ENCODE assay signal across 23 cellular contexts in the genomic region with DNA sequence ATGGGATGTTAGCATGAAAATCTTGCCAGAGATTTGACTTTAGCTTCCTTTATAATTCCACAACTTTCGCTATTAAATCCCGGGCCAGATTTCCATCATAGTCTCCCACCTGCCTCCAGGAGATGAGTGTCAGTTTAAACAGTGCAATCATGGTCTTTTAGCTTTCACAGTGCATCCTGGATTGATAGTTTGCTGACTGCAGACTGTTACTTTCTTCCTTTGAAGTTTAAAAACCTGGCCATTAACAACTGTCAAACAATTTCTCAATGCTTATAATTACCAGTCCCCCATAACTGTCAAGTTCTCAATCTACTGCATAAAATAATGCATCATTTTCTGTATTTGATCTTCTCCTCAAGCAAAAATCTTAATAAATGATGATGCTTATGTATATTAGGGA.
"Had no signal": no experiment of that assay in that cellular context is flagged by ENCODE, and none has a peak within 500 bp of the region (broad histone marks: within the 10 kb centered on the region; RNA-seq: fewer than 3 reads in every experiment).

No MANE protein-coding gene starts in this region.

- H3K9me3 ChIP-seq: stomach, suprapubic skin, testis, thoracic aorta, thyroid gland, tibial nerve, transverse colon, upper lobe of left lung, upper lobe of right lung, uterus, vagina had no signal

- H3K4me3 ChIP-seq: stomach, suprapubic skin, testis, thoracic aorta, thyroid gland, tibial nerve, transverse colon, upper lobe of left lung, upper lobe of right lung, uterus, vagina had no signal

- DNase-seq: stimulated activated CD4-positive, alpha-beta T cell treated with anti-CD3 and anti-CD28 coated beads, Interleukin-2, amount 100 ng/mL, for 48 hours; stimulated activated CD4-positive, alpha-beta T cell treated with anti-CD3 and anti-CD28 coated beads, Interleukin-4, amount 100 ng/mL, for 1 hour; stimulated activated CD4-positive, alpha-beta T cell treated with anti-CD3 and anti-CD28 coated beads, Interleukin-4, amount 100 ng/mL, for 24 hours; stimulated activated CD4-positive, alpha-beta T cell treated with anti-CD3 and anti-CD28 coated beads, Interleukin-4, amount 100 ng/mL, for 4 hours; stimulated activated CD8-positive, alpha-beta memory T cell treated with anti-CD3 and anti-CD28 coated beads, Interleukin-4, amount 100 ng/mL, for 48 hours; stimulated activated naive B cell treated with anti-CD40 and anti-IgM and Interleukin-4, amounts not matched to agents 10 μg/mL and 1 μg/mL and 100 μg/mL, for 72 hours; stimulated activated naive CD4-positive, alpha-beta T cell; stimulated activated naive CD4-positive, alpha-beta T cell treated with Interleukin-2 at 50 U/mL for 16 hours; stimulated activated naive CD8-positive, alpha-beta T cell treated with anti-CD3 and anti-CD28 coated beads, Interleukin-15, amount 100 ng/mL, for 72 hours; stimulated activated naive CD8-positive, alpha-beta T cell treated with anti-CD3 and anti-CD28 coated beads, Interleukin-15, Interleukin-2, amounts not matched to agents 100 U/mL and 50 U/mL, for 24 hours; stomach; substantia nigra; testis; thyroid gland; transverse colon; trophoblast cell; upper lobe of left lung; upper lobe of right lung; uterus had no signal

- H3K36me3 ChIP-seq: stomach, suprapubic skin, thoracic aorta, thyroid gland, tibial nerve, transverse colon, upper lobe of left lung, upper lobe of right lung, uterus, vagina had no signal

- H3K4me1 ChIP-seq: stomach, suprapubic skin, testis, thyroid gland, tibial nerve, transverse colon, upper lobe of left lung, upper lobe of right lung, uterus, vagina had no signal

- H3K27me3 ChIP-seq: stomach, suprapubic skin, testis, thyroid gland, tibial nerve, transverse colon, upper lobe of left lung, upper lobe of right lung, uterus, vagina had no signal

- H3K27ac ChIP-seq: stomach, suprapubic skin, testis, thoracic aorta, thyroid gland, tibial nerve, transverse colon, upper lobe of left lung, upper lobe of right lung, uterus, vagina had no signal
